In the genomic region with DNA sequence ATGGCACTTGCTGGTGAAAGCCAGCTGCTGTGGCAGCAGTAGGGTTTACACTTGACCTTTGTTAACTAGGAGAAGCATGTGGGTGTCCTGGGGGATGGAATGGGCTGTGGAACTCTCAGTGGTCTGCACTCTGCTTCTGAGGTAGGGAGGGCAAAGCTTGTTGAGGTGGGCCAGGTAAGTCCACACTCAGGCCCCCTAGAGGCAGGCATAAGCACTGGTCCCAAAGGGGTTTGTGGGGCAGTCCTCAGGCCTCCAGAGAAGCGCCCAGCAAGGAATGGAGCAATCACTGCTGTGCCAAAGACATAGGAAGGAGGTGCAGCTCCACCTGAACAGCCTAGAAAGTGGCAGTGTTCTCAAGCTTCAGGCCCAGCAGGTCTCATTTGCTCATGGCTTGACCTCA, we compare ENCODE assay signal across 32 cellular contexts. TPM values are rescaled to one million over a fixed set of nuclear protein-coding genes. Genes with fewer than 3 reads are reported as not detected.
DNase-seq lines count a peak whose midpoint lies in the region; ATAC-seq, FAIRE-seq and TF ChIP-seq lines count a peak whose summit lies in the region.
"Had no signal": no experiment of that assay in that cellular context is flagged by ENCODE, and none has a peak within 500 bp of the region (broad histone marks: within the 10 kb centered on the region; RNA-seq: fewer than 3 reads in every experiment).

No MANE protein-coding gene starts in this region.

- SMC1A ChIA-PET in GM12878 (lab: Charles Lee; ENCODE audit: uncharacterized antibody, unreplicated experiment): interaction anchor here (1.0 kb wide), 1 partner anchor 538 kb away, joined by 3 read pairs; no protein-coding TSS in a partner anchor

- in situ Hi-C loops in GM12878 (cut with MboI): no loop called here

- no peaks in the 10 kb centered on the region for H3K27me3 Mint-ChIP-seq in activated CD8-positive, alpha-beta T cell treated with anti-CD3 and anti-CD28 coated beads for 36 hours
- no peaks in the 10 kb centered on the region for H3K27me3 Mint-ChIP-seq in activated CD8-positive, alpha-beta T cell treated with anti-CD3 and anti-CD28 coated beads, Interleukin-2, amount 10 ng/mL, durations not matched to agents 7 days and 5 days (ENCODE audit: low read depth)
- no peaks in the 10 kb centered on the region for H3K27me3 Mint-ChIP-seq in activated CD4-positive, alpha-beta memory T cell treated with anti-CD3 and anti-CD28 coated beads for 36 hours

- WGBS in GM12878 (ENCODE audit: insufficient coverage, insufficient replicate concordance, low lambda C conversion rate, missing lambda C conversion rate): 53% methylated on average over 1 of the region's 1 CpG

- no peaks in the 10 kb centered on the region for H3K36me3 Mint-ChIP-seq in activated CD8-positive, alpha-beta T cell treated with anti-CD3 and anti-CD28 coated beads for 36 hours (ENCODE audit: low read depth)
- no peaks in the 10 kb centered on the region for H3K36me3 Mint-ChIP-seq in activated CD8-positive, alpha-beta T cell treated with anti-CD3 and anti-CD28 coated beads, Interleukin-2, amount 10 ng/mL, durations not matched to agents 7 days and 5 days (ENCODE audit: low read depth)
- H3K36me3 Mint-ChIP-seq in stimulated activated effector memory CD8-positive, alpha-beta T cell treated with anti-CD3 and anti-CD28 coated beads, Interleukin-12 subunit alpha, Interleukin-12 subunit beta, amount 100 ng/mL, for 72 hours: no peaks in the 10 kb centered on the region
- H3K36me3 Mint-ChIP-seq in activated CD4-positive, alpha-beta memory T cell treated with anti-CD3 and anti-CD28 coated beads for 36 hours: no peaks in the 10 kb centered on the region

- no peaks in the 10 kb centered on the region for H3K9me3 Mint-ChIP-seq in activated CD8-positive, alpha-beta T cell treated with anti-CD3 and anti-CD28 coated beads for 36 hours
- no peaks in the 10 kb centered on the region for H3K9me3 Mint-ChIP-seq in activated CD8-positive, alpha-beta T cell treated with anti-CD3 and anti-CD28 coated beads, Interleukin-2, amount 10 ng/mL, durations not matched to agents 7 days and 5 days (ENCODE audit: insufficient read depth)
- H3K9me3 Mint-ChIP-seq in stimulated activated effector memory CD8-positive, alpha-beta T cell treated with anti-CD3 and anti-CD28 coated beads, Interleukin-12 subunit alpha, Interleukin-12 subunit beta, amount 100 ng/mL, for 72 hours: no peaks in the 10 kb centered on the region
- no peaks in the 10 kb centered on the region for H3K9me3 Mint-ChIP-seq in activated CD4-positive, alpha-beta memory T cell treated with anti-CD3 and anti-CD28 coated beads for 36 hours
- H3K9me3 Mint-ChIP-seq: activated naive CD4-positive, alpha-beta T cell treated with anti-CD3 and anti-CD28 coated beads for 36 hours had no signal

- RAD21 ChIA-PET in HCT116 (lab: Charles Lee; ENCODE audit: low non-redundant PET in 1 of 2, low total read pairs in 2 of 2, uncharacterized antibody in 2 of 2, unreplicated experiment in 2 of 2): no interaction called here
- RAD21 ChIA-PET in GM12878 (lab: Charles Lee; ENCODE audit: unreplicated experiment): no interaction called here

- H3K79me2 ChIP-seq in HCT116 (ENCODE audit: insufficient read depth, low read length) (no peaks in the 10 kb centered on the region), GM12878 (ENCODE audit: control insufficient read depth, insufficient read depth, low read length) (no peaks in the 10 kb centered on the region)

- no peaks in the 10 kb centered on the region for H3K9me2 ChIP-seq in HCT116 (ENCODE audit: insufficient read depth)

- H3K4me2 ChIP-seq in HCT116 (ENCODE audit: low read length): no peak overlapping the region
- H3K4me2 ChIP-seq in GM12878 (ENCODE audit: control insufficient read depth, insufficient read depth): no peak overlapping the region
- H3K4me2 ChIP-seq: BLaER1, smooth muscle cell had no signal

- no peak overlapping the region for H3K4me3 Mint-ChIP-seq in activated CD8-positive, alpha-beta T cell treated with anti-CD3 and anti-CD28 coated beads for 36 hours
- no peak overlapping the region for H3K4me3 Mint-ChIP-seq in activated CD8-positive, alpha-beta T cell treated with anti-CD3 and anti-CD28 coated beads, Interleukin-2, amount 10 ng/mL, durations not matched to agents 7 days and 5 days
- no peak overlapping the region for H3K4me3 Mint-ChIP-seq in stimulated activated effector memory CD8-positive, alpha-beta T cell treated with anti-CD3 and anti-CD28 coated beads, Interleukin-12 subunit alpha, Interleukin-12 subunit beta, amount 100 ng/mL, for 72 hours
- no peak overlapping the region for H3K4me3 Mint-ChIP-seq in activated CD4-positive, alpha-beta memory T cell treated with anti-CD3 and anti-CD28 coated beads for 36 hours
- H3K4me3 Mint-ChIP-seq: activated naive CD4-positive, alpha-beta T cell treated with anti-CD3 and anti-CD28 coated beads for 36 hours had no signal

- no peak for TF ChIP-seq EP300 in GM12878 (IDR thresholded peaks at IDR 0.05; ENCODE audit: borderline replicate concordance in 1 of 2, control insufficient read depth in 1 of 2, low read depth in 2 of 2, low read length in 2 of 2)

- CTCF ChIA-PET in activated CD8-positive, alpha-beta T cell treated with anti-CD3 and anti-CD28 coated beads for 36 hours (lab: Charles Lee): interaction anchor here (1.3 kb wide), 2 partner anchors 19 to 324 kb away, joined by 3 read pairs; no protein-coding TSS in a partner anchor
- CTCF ChIA-PET in activated CD8-positive, alpha-beta T cell treated with anti-CD3 and anti-CD28 coated beads, Interleukin-2, amount 10 ng/mL, durations not matched to agents 7 days and 5 days (lab: Charles Lee): no interaction called here
- CTCF ChIA-PET in HCT116 (lab: Charles Lee): interaction anchor here (1.2 kb wide), 1 partner anchor 9 kb away, joined by 6 read pairs; no protein-coding TSS in a partner anchor
- CTCF ChIA-PET in GM12878 (lab: Yijun Ruan, JAX): no interaction called here
- CTCF ChIA-PET in activated CD4-positive, alpha-beta memory T cell treated with anti-CD3 and anti-CD28 coated beads for 36 hours (lab: Charles Lee): no interaction called here

- intact Hi-C loops in activated CD8-positive, alpha-beta T cell treated with anti-CD3 and anti-CD28 coated beads for 36 hours (cut with micrococcal nuclease): no loop called here
- intact Hi-C loops in HCT116 (cut with micrococcal nuclease) (no loop called here), GM12878 (cut with micrococcal nuclease; ENCODE audit: unreplicated experiment) (loop anchor here (10.0 kb wide), 1 partner anchor 329 kb away; no protein-coding TSS in a partner anchor)
- intact Hi-C loops in activated CD4-positive, alpha-beta memory T cell treated with anti-CD3 and anti-CD28 coated beads for 36 hours (cut with micrococcal nuclease): no loop called here

- no peak overlapping the region for H2AFZ ChIP-seq in HCT116 (ENCODE audit: low read depth, low read length, poor library complexity, severe bottlenecking)
- H2AFZ ChIP-seq in GM12878 (ENCODE audit: control insufficient read depth, low read depth, low read length): no peak overlapping the region

- H3K4me3 ChIP-seq in HCT116 (replicated peaks in 1 of 2; ENCODE audit: low read depth in 1 of 2, low read length in 2 of 2) (no peak overlapping the region), GM12878 (no peak overlapping the region)
- H3K4me3 ChIP-seq: BLaER1, smooth muscle cell, tibial nerve had no signal

- TF ChIP-seq RAD21 in HCT116 (IDR thresholded peaks at IDR 0.05; ENCODE audit: low read depth): no peak
- TF ChIP-seq RAD21 in GM12878 (IDR thresholded peaks at IDR 0.05; ENCODE audit: insufficient read depth, low read depth, low read length): no peak

- no peak for FAIRE-seq in GM12878 (lab: Jason Lieb, UNC)
- FAIRE-seq: endometrium, GM12892 had no signal

- H3K27ac ChIP-seq in HCT116 (ENCODE audit: low read depth, low read length) (no peak overlapping the region), GM12878 (ENCODE audit: control insufficient read depth, insufficient read depth) (no peak overlapping the region)
- H3K27ac ChIP-seq: BLaER1, HL-60, tibial nerve had no signal

- H3K36me3 ChIP-seq in HCT116 (ENCODE audit: control insufficient read depth in 1 of 2, insufficient read depth in 2 of 2, low read length in 2 of 2) (no peaks in the 10 kb centered on the region), GM12878 (ENCODE audit: control insufficient read depth in 2 of 2, insufficient read depth in 2 of 2, low read length in 1 of 2) (no peaks in the 10 kb centered on the region)
- H3K36me3 ChIP-seq: BLaER1, tibial nerve had no signal

- H3K4me1 Mint-ChIP-seq in activated CD8-positive, alpha-beta T cell treated with anti-CD3 and anti-CD28 coated beads for 36 hours (ENCODE audit: low read depth): peaks cover 15% of the 10 kb centered on the region
- H3K4me1 Mint-ChIP-seq in activated CD8-positive, alpha-beta T cell treated with anti-CD3 and anti-CD28 coated beads, Interleukin-2, amount 10 ng/mL, durations not matched to agents 7 days and 5 days (ENCODE audit: low read depth): peaks cover 10% of the 10 kb centered on the region
- peaks cover 7% of the 10 kb centered on the region for H3K4me1 Mint-ChIP-seq in stimulated activated effector memory CD8-positive, alpha-beta T cell treated with anti-CD3 and anti-CD28 coated beads, Interleukin-12 subunit alpha, Interleukin-12 subunit beta, amount 100 ng/mL, for 72 hours
- peaks cover 12% of the 10 kb centered on the region for H3K4me1 Mint-ChIP-seq in activated CD4-positive, alpha-beta memory T cell treated with anti-CD3 and anti-CD28 coated beads for 36 hours (ENCODE audit: low read depth)

- no peaks in the 10 kb centered on the region for H4K20me1 ChIP-seq in HCT116 (ENCODE audit: insufficient read depth)
- no peaks in the 10 kb centered on the region for H4K20me1 ChIP-seq in GM12878 (ENCODE audit: control insufficient read depth, insufficient read depth)
- H4K20me1 ChIP-seq: BLaER1 had no signal

- BruUV-seq in HCT116 (replicated peaks; lab: Mats Ljungman, UMichigan) (no TSS peak), GM12878 (replicated peaks; lab: Mats Ljungman, UMichigan) (no TSS peak)

- H3K9ac ChIP-seq in HCT116 (ENCODE audit: low read length) (no peak overlapping the region), GM12878 (ENCODE audit: control insufficient read depth, insufficient read depth, low read length) (no peak overlapping the region)
- H3K9ac ChIP-seq: BLaER1 had no signal

- POLR2A ChIA-PET in activated CD8-positive, alpha-beta T cell treated with anti-CD3 and anti-CD28 coated beads for 36 hours (lab: Charles Lee): no interaction called here
- POLR2A ChIA-PET in activated CD8-positive, alpha-beta T cell treated with anti-CD3 and anti-CD28 coated beads, Interleukin-2, amount 10 ng/mL, durations not matched to agents 7 days and 5 days (lab: Charles Lee): no interaction called here
- POLR2A ChIA-PET in HCT116 (lab: Charles Lee) (no interaction called here), GM12878 (lab: Charles Lee) (no interaction called here)
- POLR2A ChIA-PET in activated CD4-positive, alpha-beta memory T cell treated with anti-CD3 and anti-CD28 coated beads for 36 hours (lab: Charles Lee): no interaction called here

- no peak overlapping the region for H3K27ac Mint-ChIP-seq in activated CD8-positive, alpha-beta T cell treated with anti-CD3 and anti-CD28 coated beads for 36 hours
- no peak overlapping the region for H3K27ac Mint-ChIP-seq in activated CD8-positive, alpha-beta T cell treated with anti-CD3 and anti-CD28 coated beads, Interleukin-2, amount 10 ng/mL, durations not matched to agents 7 days and 5 days
- peak overlapping the region; percentile 57 for H3K27ac Mint-ChIP-seq in stimulated activated effector memory CD8-positive, alpha-beta T cell treated with anti-CD3 and anti-CD28 coated beads, Interleukin-12 subunit alpha, Interleukin-12 subunit beta, amount 100 ng/mL, for 72 hours
- H3K27ac Mint-ChIP-seq in activated CD4-positive, alpha-beta memory T cell treated with anti-CD3 and anti-CD28 coated beads for 36 hours: no peak overlapping the region
- H3K27ac Mint-ChIP-seq: activated naive CD4-positive, alpha-beta T cell treated with anti-CD3 and anti-CD28 coated beads for 36 hours had no signal

- H3K9me3 ChIP-seq in HCT116 (ENCODE audit: control insufficient read depth in 1 of 2, insufficient read depth in 1 of 2, low read depth in 1 of 2, low read length in 2 of 2): no peaks in the 10 kb centered on the region
- H3K9me3 ChIP-seq in GM12878 (replicated peaks; ENCODE audit: control insufficient read depth, insufficient read depth, low read length): no peaks in the 10 kb centered on the region; the same call in 2 of the 3 replicates
- H3K9me3 ChIP-seq: BLaER1, tibial nerve had no signal

- H3K4me1 ChIP-seq in HCT116 (ENCODE audit: control insufficient read depth in 1 of 2, insufficient read depth in 2 of 2, low read length in 2 of 2): no peaks in the 10 kb centered on the region
- H3K4me1 ChIP-seq in GM12878 (ENCODE audit: control insufficient read depth, insufficient read depth, low read length): no peaks in the 10 kb centered on the region
- H3K4me1 ChIP-seq: BLaER1, tibial nerve had no signal

- peak; percentile 51 for ATAC-seq in activated CD8-positive, alpha-beta T cell treated with anti-CD3 and anti-CD28 coated beads for 36 hours
- ATAC-seq in activated CD8-positive, alpha-beta T cell treated with anti-CD3 and anti-CD28 coated beads, Interleukin-2, amount 10 ng/mL, durations not matched to agents 7 days and 5 days: no peak
- ATAC-seq in HCT116 (peak; percentile 81), GM12878 (peak; percentile 57)
- ATAC-seq in stimulated activated effector memory CD8-positive, alpha-beta T cell treated with anti-CD3 and anti-CD28 coated beads, Interleukin-12 subunit alpha, Interleukin-12 subunit beta, amount 100 ng/mL, for 72 hours: no peak

- TF ChIP-seq CTCF in activated CD8-positive, alpha-beta T cell treated with anti-CD3 and anti-CD28 coated beads for 36 hours (IDR thresholded peaks at IDR 0.05): peak; percentile 23
- peak in 2 of 3 experiments; percentile 56 to 57; a peak in 4 of 6 replicates for TF ChIP-seq CTCF in HCT116 (IDR thresholded peaks at IDR 0.05 in 2 of 3, conservative IDR thresholded peaks at IDR 0.05 in 1 of 3; ENCODE audit: borderline replicate concordance in 1 of 3, insufficient read depth in 1 of 3, low read depth in 2 of 3, low read length in 2 of 3)
- TF ChIP-seq CTCF in GM12878 (IDR thresholded peaks at IDR 0.05 in 2 of 3, conservative IDR thresholded peaks at IDR 0.05 in 1 of 3; ENCODE audit: control insufficient read depth in 2 of 3, extremely low read depth in 1 of 3, insufficient read depth in 1 of 3, low read depth in 3 of 3, low read length in 3 of 3): peak in 2 of 3 experiments; percentile 20; a peak in 2 of 6 replicates

- H3K27me3 ChIP-seq in HCT116 (ENCODE audit: insufficient read depth, low read length) (no peaks in the 10 kb centered on the region), GM12878 (replicated peaks in 1 of 2; ENCODE audit: control insufficient read depth in 2 of 2, insufficient read depth in 2 of 2, low read length in 1 of 2) (no peaks in the 10 kb centered on the region)
- H3K27me3 ChIP-seq: BLaER1, tibial nerve had no signal

- DNase-seq in activated CD8-positive, alpha-beta T cell treated with anti-CD3 and anti-CD28 coated beads for 36 hours: no peak
- DNase-seq in activated CD8-positive, alpha-beta T cell treated with anti-CD3 and anti-CD28 coated beads, Interleukin-2, amount 10 ng/mL, durations not matched to agents 7 days and 5 days: no peak
- DNase-seq in HCT116 (ENCODE audit: low read depth, low spot score): no peak
- no peak for DNase-seq in GM12878 (ENCODE audit: low read depth, low spot score)
- no peak for DNase-seq in stimulated activated effector memory CD8-positive, alpha-beta T cell treated with anti-CD3 and anti-CD28 coated beads, Interleukin-12 subunit alpha, Interleukin-12 subunit beta, amount 100 ng/mL, for 72 hours (ENCODE audit: low spot score in 2 of 2)
- no peak for DNase-seq in stimulated activated CD4-positive, alpha-beta T cell treated with anti-CD3 and anti-CD28 coated beads, Interleukin-1b, Interleukin-23, amount 100 ng/mL, for 48 hours
- no peak for DNase-seq in medulla oblongata (ENCODE audit: extremely low spot score)
- DNase-seq in activated CD4-positive, alpha-beta memory T cell treated with anti-CD3 and anti-CD28 coated beads for 36 hours: no peak
- DNase-seq: activated CD4-positive, CD25-positive, alpha-beta regulatory T cell treated with anti-CD3 and anti-CD28 coated beads, Interleukin-2, amount 50 U/mL, for 72 hours; activated CD8-positive, alpha-beta memory T cell treated with anti-CD3 and anti-CD28 coated beads for 24 hours; activated naive CD4-positive, alpha-beta T cell treated with anti-CD3 and anti-CD28 coated beads for 36 hours; activated T-cell treated with anti-CD3 and anti-CD28 coated beads, Interleukin-2, amount 50 U/mL, for 48 hours; amniotic stem cell; Calu3; cortex of kidney; IMR-90; mammary epithelial cell; NCI-H1436 treated with DMSO at 0.1 percent for 48 hours; NCI-H524 treated with DMSO at 0.1 percent for 48 hours; occipital lobe; Right ventricle myocardium superior; stimulated activated CD4-positive, alpha-beta T cell treated with anti-CD3 and anti-CD28 coated beads, Interleukin-4, amount 100 ng/mL, for 1 hour; stimulated activated naive CD4-positive, alpha-beta T cell treated with Interleukin-2 at 50 U/mL for 16 hours; SW 1271 had no signal

- TF ChIP-seq POLR2A in HCT116 (IDR thresholded peaks at IDR 0.05; ENCODE audit: borderline replicate concordance, extremely low read depth, insufficient read depth, insufficient read length): no peak
- no peak for TF ChIP-seq POLR2A in GM12878 (IDR thresholded peaks at IDR 0.05; ENCODE audit: low read depth, low read length)

RNA-seq across cellular contexts. Expression of gene INSL4, which starts 34.7 kb away (rescaled TPM):
- total RNA-seq in activated CD8-positive, alpha-beta T cell treated with anti-CD3 and anti-CD28 coated beads for 36 hours: not detected
- not detected for total RNA-seq in activated CD8-positive, alpha-beta T cell treated with anti-CD3 and anti-CD28 coated beads, Interleukin-2, amount 10 ng/mL, durations not matched to agents 7 days and 5 days
- total RNA-seq in HCT116 (2021; ENCODE audit: unreplicated experiment) (not detected), GM12878 (2014; rRNA removed) (not detected in 2 replicates), GM12878 (2014; rRNA removed; fragmentation: Illumina TruSeq; extraction: Trizol) (not detected in 2 replicates), GM12878 (2021) (not detected in 2 replicates)
- polyA plus RNA-seq in HCT116 (2012): 0.02 TPM in 1 of 2 replicates, not detected in the other
- total RNA-seq in GM12878 (2013; cell fraction: nucleolus; rRNA removed): 0.24 TPM in 1 of 2 replicates, not detected in the other
- not detected for polyA plus RNA-seq in GM12878 (2011; ENCODE audit: low read depth)
- polyA plus RNA-seq in GM12878 (2011; rRNA removed) (not detected in 2 replicates), GM12878 (2014; fragmentation: Illumina TruSeq; extraction: Trizol) (0.03 TPM in 1 of 2 replicates, not detected in the other), GM12878 (2014; fragmentation: Nextera tagmentation; extraction: Ambion mirVana) (not detected), GM12878 (2014; rRNA removed) (not detected in 2 replicates), GM12878 (2016; fragmentation: Nextera tagmentation; extraction: Ambion mirVana) (not detected)
- polyA plus RNA-seq in GM12878 (2011; cell fraction: cytosol; rRNA removed): not detected in 2 replicates
- not detected in 2 replicates for polyA plus RNA-seq in GM12878 (2011; cell fraction: nucleus; rRNA removed)
- not detected in 2 replicates for polyA plus RNA-seq in GM12878 (2012)
- not detected in 2 replicates for polyA minus RNA-seq in GM12878 (2011; rRNA and poly(A)+ RNA removed)
- polyA minus RNA-seq in GM12878 (2011; cell fraction: cytosol; rRNA and poly(A)+ RNA removed): not detected in 2 replicates
- polyA minus RNA-seq in GM12878 (2011; cell fraction: nucleus; rRNA and poly(A)+ RNA removed): not detected in 2 replicates
- total RNA-seq in activated CD4-positive, alpha-beta memory T cell treated with anti-CD3 and anti-CD28 coated beads for 36 hours: not detected
- total RNA-seq: activated naive CD4-positive, alpha-beta T cell treated with anti-CD3 and anti-CD28 coated beads for 36 hours; fibroblast of lung; glomerular endothelial cell; IMR-90; mammary epithelial cell; occipital lobe; Right ventricle myocardium superior; tibial nerve had no signal
- polyA plus RNA-seq: fibroblast of lung, mammary epithelial cell had no signal

RNA-seq across cellular contexts. Expression of gene RLN2, which starts 38.6 kb away (rescaled TPM):
- total RNA-seq in activated CD8-positive, alpha-beta T cell treated with anti-CD3 and anti-CD28 coated beads for 36 hours: 1 to 10 TPM; 4.0 to 5.5 TPM
- 1 to 10 TPM; 2.2 to 2.8 TPM for total RNA-seq in activated CD8-positive, alpha-beta T cell treated with anti-CD3 and anti-CD28 coated beads, Interleukin-2, amount 10 ng/mL, durations not matched to agents 7 days and 5 days
- total RNA-seq in HCT116 (2021; ENCODE audit: unreplicated experiment): not detected
- polyA plus RNA-seq in HCT116 (2012): 0.05 TPM in 1 of 2 replicates, not detected in the other
- total RNA-seq in GM12878 (2013; cell fraction: nucleolus; rRNA removed): 0.88 and 2.2 TPM in 2 replicates
- total RNA-seq in GM12878 (2014; rRNA removed): 5.8 and 6.0 TPM in 2 replicates
- 5.9 and 7.1 TPM in 2 replicates for total RNA-seq in GM12878 (2014; rRNA removed; fragmentation: Illumina TruSeq; extraction: Trizol)
- 3.3 and 3.9 TPM in 2 replicates for total RNA-seq in GM12878 (2021)
- 1.4 TPM for polyA plus RNA-seq in GM12878 (2011; ENCODE audit: low read depth)
- polyA plus RNA-seq in GM12878 (2011; rRNA removed): 5.3 and 6.1 TPM in 2 replicates
- polyA plus RNA-seq in GM12878 (2011; cell fraction: cytosol; rRNA removed): 1.4 and 1.9 TPM in 2 replicates
- 0.84 and 0.97 TPM in 2 replicates for polyA plus RNA-seq in GM12878 (2011; cell fraction: nucleus; rRNA removed)
- 2.8 and 2.9 TPM in 2 replicates for polyA plus RNA-seq in GM12878 (2012)
- 4.4 and 6.6 TPM in 2 replicates for polyA plus RNA-seq in GM12878 (2014; fragmentation: Illumina TruSeq; extraction: Trizol)
- 10 to 100 TPM; 15.0 to 15.7 TPM for polyA plus RNA-seq in GM12878 (2014; fragmentation: Nextera tagmentation; extraction: Ambion mirVana)
- 4.7 and 5.4 TPM in 2 replicates for polyA plus RNA-seq in GM12878 (2014; rRNA removed)
- polyA plus RNA-seq in GM12878 (2016; fragmentation: Nextera tagmentation; extraction: Ambion mirVana): 1 to 10 TPM; 6.1 to 8.3 TPM
- 0.41 and 0.88 TPM in 2 replicates for polyA minus RNA-seq in GM12878 (2011; rRNA and poly(A)+ RNA removed)
- not detected in 2 replicates for polyA minus RNA-seq in GM12878 (2011; cell fraction: cytosol; rRNA and poly(A)+ RNA removed)
- polyA minus RNA-seq in GM12878 (2011; cell fraction: nucleus; rRNA and poly(A)+ RNA removed): 0.60 and 0.67 TPM in 2 replicates
- total RNA-seq in activated CD4-positive, alpha-beta memory T cell treated with anti-CD3 and anti-CD28 coated beads for 36 hours: 1 to 10 TPM; 4.6 to 5.0 TPM
- total RNA-seq: fibroblast of lung, glomerular endothelial cell, IMR-90, occipital lobe, Right ventricle myocardium superior, tibial nerve had no signal
- polyA plus RNA-seq: fibroblast of lung, IMR-90 had no signal

Comparison
In these comparisons a context has a peak if more than half of its experiments do, and no peak if none do; other contexts are left out.
1. ATAC-seq: peak in activated CD8-positive, alpha-beta T cell treated with anti-CD3 and anti-CD28 coated beads for 36 hours (single experiment), HCT116 (single experiment) and GM12878 (single experiment); none in activated CD8-positive, alpha-beta T cell treated with anti-CD3 and anti-CD28 coated beads, Interleukin-2, amount 10 ng/mL, durations not matched to agents 7 days and 5 days (single experiment) and stimulated activated effector memory CD8-positive, alpha-beta T cell treated with anti-CD3 and anti-CD28 coated beads, Interleukin-12 subunit alpha, Interleukin-12 subunit beta, amount 100 ng/mL, for 72 hours (single experiment).
2. CTCF ChIA-PET loops: an anchor here in activated CD8-positive, alpha-beta T cell treated with anti-CD3 and anti-CD28 coated beads for 36 hours (1.3 kb wide) and HCT116 (1.2 kb wide); none called in activated CD8-positive, alpha-beta T cell treated with anti-CD3 and anti-CD28 coated beads, Interleukin-2, amount 10 ng/mL, durations not matched to agents 7 days and 5 days, GM12878 and activated CD4-positive, alpha-beta memory T cell treated with anti-CD3 and anti-CD28 coated beads for 36 hours.
3. Peak in every context shown above with its lines, with median percentiles within 50 percentile points of each other: CTCF ChIP-seq.